ENCODE assay signal across 21 cellular contexts in the genomic region with DNA sequence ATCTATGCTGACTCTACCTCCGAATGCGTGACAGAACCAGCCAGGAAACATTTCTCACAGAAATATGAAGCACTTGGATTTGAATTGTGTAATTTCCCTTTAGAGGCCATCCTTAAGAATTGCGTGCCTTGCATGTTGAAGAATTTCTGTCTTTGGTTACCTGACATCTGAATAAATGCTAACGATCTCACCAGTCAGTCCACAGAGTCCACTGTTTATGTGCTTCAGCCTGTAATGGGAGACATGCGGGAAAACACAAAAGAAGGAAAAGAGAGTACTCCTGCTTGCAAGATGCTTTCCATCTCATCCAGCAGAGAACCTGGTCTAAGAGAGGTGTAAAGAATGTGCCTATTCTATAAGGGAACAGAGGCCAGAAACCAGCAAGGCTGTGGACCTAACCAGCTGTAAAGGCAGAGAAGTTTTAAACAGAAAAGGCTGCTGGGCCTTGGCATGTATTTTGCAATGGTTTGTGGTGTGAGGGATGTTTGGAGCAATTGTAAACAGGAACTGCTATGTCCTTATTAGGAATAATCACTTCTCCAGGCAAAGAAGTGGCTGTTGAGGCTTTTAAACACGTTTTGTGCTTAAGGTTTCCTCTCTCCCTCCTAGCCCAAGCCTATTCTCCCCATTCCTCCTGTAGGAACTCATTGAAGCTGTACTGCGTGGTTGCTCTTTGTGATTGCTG. TPM values are rescaled to one million over a fixed set of nuclear protein-coding genes. Genes with fewer than 3 reads are reported as not detected.
DNase-seq lines count a peak whose midpoint lies in the region; FAIRE-seq lines count a peak whose summit lies in the region.
"Had no signal": no experiment of that assay in that cellular context is flagged by ENCODE, and none has a peak within 500 bp of the region (broad histone marks: within the 10 kb centered on the region; RNA-seq: fewer than 3 reads in every experiment).

No MANE protein-coding gene starts in this region.

- no peak overlapping the region for H3K23ac ChIP-seq in trophoblast cell (ENCODE audit: low read length)

- no peak for DNase-seq in GM19239 (ENCODE audit: insufficient read length, low spot score)
- peak; percentile 48 to 74 for DNase-seq in NOMO-1 (lab: John Stamatoyannopoulos, UW; ENCODE audit: unreplicated experiment in 2 of 2)
- DNase-seq in fibroblast of gingiva (ENCODE audit: low read depth), result peak; percentile 41
- no peak for DNase-seq in trophoblast cell
- DNase-seq in NCI-H446 treated with DMSO at 0.1 percent for 48 hours (lab: John Stamatoyannopoulos, UW), result no peak
- DNase-seq in NCI-H1436 treated with DMSO at 0.1 percent for 48 hours (lab: John Stamatoyannopoulos, UW), result no peak
- no peak for DNase-seq in NCI-H128 (lab: John Stamatoyannopoulos, UW; ENCODE audit: unreplicated experiment)
- DNase-seq in NCI-H2227 (lab: John Stamatoyannopoulos, UW; ENCODE audit: unreplicated experiment), result no peak
- DNase-seq: activated CD4-positive, alpha-beta T cell treated with anti-CD3 and anti-CD28 coated beads for 4 hours; activated CD8-positive, alpha-beta memory T cell treated with anti-CD3 and anti-CD28 coated beads, Interleukin-2, amount 50 U/mL, for 4 hours; aorta; BE2C; GF-D8; H7; naive B cell; NCI-H146; SHP77 had no signal

- H2AFZ ChIP-seq in trophoblast cell (ENCODE audit: insufficient read depth, low read length, poor library complexity), result no peak overlapping the region

- WGBS in trophoblast cell (ENCODE audit: extremely low coverage, insufficient coverage, insufficient read length), result no CpG with 5 or more reads among the region's 7 CpGs

- H3K79me1 ChIP-seq in trophoblast cell (ENCODE audit: low read length), result peaks cover 7% of the 10 kb centered on the region

- no peak overlapping the region for H3K4ac ChIP-seq in trophoblast cell (ENCODE audit: low read depth, low read length)

- no peak overlapping the region for H3K27ac ChIP-seq in trophoblast cell (ENCODE audit: low read depth, low read length)
- H3K27ac ChIP-seq: KMS-11, thoracic aorta had no signal

- no peak overlapping the region for H3K18ac ChIP-seq in trophoblast cell (ENCODE audit: low read length)

- H3K79me2 ChIP-seq in trophoblast cell (ENCODE audit: control insufficient read depth, insufficient read depth, low read length, poor library complexity), result no peaks in the 10 kb centered on the region

- H3K4me1 ChIP-seq in trophoblast cell (ENCODE audit: control insufficient read depth in 1 of 2, insufficient read depth in 2 of 2, low read length in 2 of 2), result peaks cover 10 to 19% of the 10 kb centered on the region in 2 experiments
- H3K4me1 ChIP-seq: BE2C had no signal

- H3K9me3 ChIP-seq in trophoblast cell (ENCODE audit: insufficient read depth, low read depth, low read length), result no peaks in the 10 kb centered on the region
- H3K9me3 ChIP-seq: BE2C, thoracic aorta had no signal

- H4K12ac ChIP-seq in trophoblast cell (ENCODE audit: low read depth, low read length), result no peak overlapping the region

- peak overlapping the region; percentile 61 for H2BK12ac ChIP-seq in trophoblast cell (ENCODE audit: low read length)

- H3K27me3 ChIP-seq in trophoblast cell (ENCODE audit: insufficient read depth, low read length), result no peaks in the 10 kb centered on the region
- H3K27me3 ChIP-seq: BE2C had no signal

- no peak overlapping the region for H3K14ac ChIP-seq in trophoblast cell (ENCODE audit: low read length)

- FAIRE-seq in GM19239 (lab: Jason Lieb, UNC), result peak; percentile 18
- FAIRE-seq: colon, GM12892 had no signal

- H4K91ac ChIP-seq in trophoblast cell (ENCODE audit: low read depth, low read length), result no peak overlapping the region

- H2BK120ac ChIP-seq in trophoblast cell (ENCODE audit: insufficient read depth, low read length, poor library complexity), result no peak overlapping the region

- peak overlapping the region; percentile 11 for H2BK5ac ChIP-seq in trophoblast cell (ENCODE audit: low read depth, low read length, poor library complexity)

- H3K9ac ChIP-seq in trophoblast cell (ENCODE audit: low read length), result no peak overlapping the region
- H3K9ac ChIP-seq: KMS-11 had no signal

- no peak overlapping the region for H2AK5ac ChIP-seq in trophoblast cell (ENCODE audit: low read length)

- no peaks in the 10 kb centered on the region for H3K36me3 ChIP-seq in trophoblast cell (ENCODE audit: control insufficient read depth in 1 of 2, insufficient read depth in 2 of 2, low read length in 2 of 2)
- H3K36me3 ChIP-seq: BE2C, thoracic aorta had no signal

- no peak overlapping the region for H3K4me2 ChIP-seq in trophoblast cell (ENCODE audit: low read length)
- H3K4me2 ChIP-seq: KMS-11 had no signal

- peak overlapping the region; percentile 68 for H4K8ac ChIP-seq in trophoblast cell (ENCODE audit: low read depth, low read length)

- no peak overlapping the region for H3K4me3 ChIP-seq in trophoblast cell (ENCODE audit: low read depth, low read length)
- H3K4me3 ChIP-seq: thoracic aorta had no signal

RNA-seq across cellular contexts. Expression of gene BOC, which starts 36.4 kb away (rescaled TPM):
- 43.4 and 43.9 TPM in 2 replicates for polyA plus RNA-seq in trophoblast cell (2013)

Comparison
In these comparisons a context has a peak if more than half of its experiments do, and no peak if none do; other contexts are left out.
1. DNase-seq: peak in NOMO-1 (2 of 2) and fibroblast of gingiva (single experiment); none in GM19239 (single experiment), trophoblast cell (0 of 2), NCI-H446 treated with DMSO at 0.1 percent for 48 hours (single experiment), NCI-H1436 treated with DMSO at 0.1 percent for 48 hours (single experiment), NCI-H128 (single experiment) and NCI-H2227 (single experiment).